31 cellular contexts compared by ENCODE assay signal in the genomic region with DNA sequence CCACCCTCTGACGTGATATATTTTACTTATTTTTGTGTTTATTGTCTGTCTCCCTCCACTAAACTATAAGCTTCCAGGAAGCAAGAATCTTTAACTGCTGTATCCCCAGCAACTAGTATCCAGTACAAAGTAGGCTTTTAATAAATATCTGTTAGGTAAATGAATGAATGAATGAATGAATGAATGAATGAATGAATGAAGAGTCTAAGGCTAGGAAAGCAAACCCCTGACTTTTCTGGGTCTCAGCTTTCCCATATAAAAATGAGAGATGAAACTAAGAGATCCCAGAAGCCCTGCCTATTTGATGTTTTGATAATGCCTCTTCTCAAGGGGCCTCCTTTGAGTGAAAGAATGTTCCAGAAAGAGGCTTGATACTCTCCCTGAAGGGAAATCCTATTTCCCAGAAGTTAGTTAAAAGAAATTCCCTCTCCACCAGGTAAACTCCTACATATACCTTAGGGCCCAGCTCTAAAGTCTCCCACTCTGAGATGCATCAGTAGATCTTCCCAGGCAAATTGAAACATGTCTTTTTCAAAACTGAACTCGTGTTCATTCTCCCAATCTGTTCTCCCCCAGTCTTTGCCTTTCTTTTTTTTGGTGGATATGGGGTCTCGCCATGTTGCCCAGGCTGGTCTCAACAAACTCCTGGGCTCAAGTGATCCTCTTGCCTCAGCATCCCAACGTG. TPM values are rescaled to one million over a fixed set of nuclear protein-coding genes. Genes with fewer than 3 reads are reported as not detected.
"Had no signal": no experiment of that assay in that cellular context is flagged by ENCODE, and none has a peak within 500 bp of the region (broad histone marks: within the 10 kb centered on the region; RNA-seq: fewer than 3 reads in every experiment).

No MANE protein-coding gene starts in this region.

- H3K9ac ChIP-seq: neural progenitor cell had no signal

- H3K27ac ChIP-seq: heart right ventricle, left lung, lower lobe of right lung, neural progenitor cell, neutrophil, ovary, skin epidermis, stomach, tibial artery, upper lobe of right lung had no signal

- H3K27me3 ChIP-seq: heart right ventricle, left lung, neural progenitor cell, ovary, stomach, testis, tibial artery, upper lobe of right lung had no signal

- H3K9me3 ChIP-seq: heart right ventricle, left lung, lower lobe of right lung, neutrophil, ovary, stomach, testis, tibial artery, upper lobe of right lung had no signal

- H2AFZ ChIP-seq: neural progenitor cell had no signal

- H3K4me2 ChIP-seq: neural progenitor cell had no signal

- DNase-seq: heart right ventricle; hippocampal formation; immature natural killer cell; kidney; left colon; left lung; lower lobe of right lung; mammary epithelial cell; mesendoderm; naive B cell; natural killer cell; nephron progenitor cell; occipital lobe; ovary; stimulated activated CD4-positive, alpha-beta T cell treated with anti-CD3 and anti-CD28 coated beads, Interleukin-12 subunit alpha, Interleukin-12 subunit beta, amount 100 ng/mL, for 4 hours; stimulated activated CD4-positive, alpha-beta T cell treated with anti-CD3 and anti-CD28 coated beads, Interleukin-15, amount 100 ng/mL, for 24 hours; stimulated activated CD4-positive, alpha-beta T cell treated with anti-CD3 and anti-CD28 coated beads, Interleukin-2, amount 100 ng/mL, for 24 hours; stimulated activated CD4-positive, alpha-beta T cell treated with anti-CD3 and anti-CD28 coated beads, Interleukin-4, amount 100 ng/mL, for 1 hour; stimulated activated naive B cell treated with anti-CD40 and anti-IgM and Interleukin-4, amounts not matched to agents 10 μg/mL and 1 μg/mL and 100 μg/mL, for 72 hours; stimulated activated naive CD8-positive, alpha-beta T cell treated with anti-CD3 and anti-CD28 coated beads, Interleukin-15, Interleukin-2, amounts not matched to agents 100 U/mL and 50 U/mL, for 24 hours; stomach; testis; tibial artery; trophoblast cell had no signal

- FAIRE-seq: islet of Langerhans, kidney, urothelium cell line had no signal

- ATAC-seq: heart right ventricle; natural killer cell; sciatic nerve; stimulated activated naive B cell treated with anti-CD40 and anti-IgM and Interleukin-4, amounts not matched to agents 10 μg/mL and 1 μg/mL and 100 μg/mL, for 72 hours had no signal

- H3K36me3 ChIP-seq: heart right ventricle, left lung, lower lobe of right lung, neural progenitor cell, neutrophil, ovary, tibial artery, upper lobe of right lung had no signal

- H3K4me1 ChIP-seq: left lung, lower lobe of right lung, neural progenitor cell, stomach, tibial artery, upper lobe of right lung had no signal

- H3K4me3 ChIP-seq: heart right ventricle, left lung, lower lobe of right lung, neural progenitor cell, ovary, skin epidermis, stomach, tibial artery, upper lobe of right lung had no signal

RNA-seq across cellular contexts. Expression of a gene that starts 7.8 kb away (rescaled TPM):
- polyA plus RNA-seq: immature natural killer cell had no signal
